Comparison of ENCODE assay signal across 3 cellular contexts in genomic region chr6:130886965-130887364, GRCh38.
TF ChIP-seq lines count a peak whose summit lies in the region.

No MANE protein-coding gene starts in this region.

TF ChIP-seq in IMR-90, 13 proteins besides CTCF, POLR2A, EP300 and RAD21:
- TF ChIP-seq ELK1 (IDR thresholded peaks at IDR 0.05; ENCODE audit: borderline replicate concordance, low read depth, low read length), result no peak
- TF ChIP-seq MAFK (IDR thresholded peaks at IDR 0.05; ENCODE audit: low read depth, low read length), result peak; percentile 97
TF ChIP-seq in IMR-90: peak in this region for 1.

TF ChIP-seq in K562, 482 proteins besides CTCF, POLR2A, EP300 and RAD21 (continues in another document):
- TF ChIP-seq ID3 (CRISPR knock-in tag; IDR thresholded peaks at IDR 0.05), result no peak
- no peak for TF ChIP-seq ID3 (tag; IDR thresholded peaks at IDR 0.05)
- TF ChIP-seq FOXA1 (IDR thresholded peaks at IDR 0.05; ENCODE audit: borderline replicate concordance), result no peak
- no peak for TF ChIP-seq RBM39 (optimal IDR thresholded peaks at IDR 0.05; ENCODE audit: low read depth, low read length)
- TF ChIP-seq USF1 (CRISPR knock-in tag; IDR thresholded peaks at IDR 0.05), result no peak
- TF ChIP-seq RBM17 (IDR thresholded peaks at IDR 0.05; ENCODE audit: borderline replicate concordance, low read depth, low read length), result no peak
- TF ChIP-seq MAFK (IDR thresholded peaks at IDR 0.05; ENCODE audit: low read length), result peak; percentile 90
- TF ChIP-seq ATF3 (IDR thresholded peaks at IDR 0.05), result no peak
- TF ChIP-seq ATF3 (CRISPR knock-in tag; conservative IDR thresholded peaks at IDR 0.05), result no peak
- TF ChIP-seq MNT (conservative IDR thresholded peaks at IDR 0.05), result no peak
- no peak for TF ChIP-seq HIVEP1 (CRISPR knock-in tag; IDR thresholded peaks at IDR 0.05)
- TF ChIP-seq ZNF507 (tag; conservative IDR thresholded peaks at IDR 0.05), result no peak
- TF ChIP-seq ZKSCAN8 (CRISPR knock-in tag; IDR thresholded peaks at IDR 0.05), result no peak
- TF ChIP-seq STAT5A (IDR thresholded peaks at IDR 0.05; ENCODE audit: borderline replicate concordance, low read length), result no peak
- no peak for TF ChIP-seq TSHZ1 (CRISPR knock-in tag; IDR thresholded peaks at IDR 0.05)
- TF ChIP-seq ZSCAN32 (CRISPR knock-in tag; IDR thresholded peaks at IDR 0.05), result no peak
- TF ChIP-seq ZBED1 (IDR thresholded peaks at IDR 0.05), result no peak
- peak; percentile 92 for TF ChIP-seq ZNF316 (IDR thresholded peaks at IDR 0.05)
- no peak for TF ChIP-seq KLF6 (CRISPR knock-in tag; IDR thresholded peaks at IDR 0.05; ENCODE audit: borderline replicate concordance)
- no peak for TF ChIP-seq ESRRA (IDR thresholded peaks at IDR 0.05; ENCODE audit: borderline replicate concordance, low read depth)
- no peak for TF ChIP-seq COPS2 (conservative IDR thresholded peaks at IDR 0.05)
- peak; percentile 82 for TF ChIP-seq MAFG (tag; conservative IDR thresholded peaks at IDR 0.05)
- no peak for TF ChIP-seq GTF2B (IDR thresholded peaks at IDR 0.05; ENCODE audit: extremely low read depth, insufficient read length)
- peak; percentile 84 for TF ChIP-seq C11orf30 (IDR thresholded peaks at IDR 0.05; ENCODE audit: low read depth)
- no peak for TF ChIP-seq HDAC3 (IDR thresholded peaks at IDR 0.05; ENCODE audit: borderline replicate concordance, partially characterized antibody)
- TF ChIP-seq CCAR2 (IDR thresholded peaks at IDR 0.05; ENCODE audit: low read depth, low read length), result no peak

TF ChIP-seq in H1, 55 proteins besides CTCF, POLR2A, EP300 and RAD21:
- TF ChIP-seq MAFK (IDR thresholded peaks at IDR 0.05; ENCODE audit: low read depth, low read length), result peak; percentile 64
- no peak for TF ChIP-seq CTBP2 (IDR thresholded peaks at IDR 0.05; ENCODE audit: borderline replicate concordance, insufficient read depth, insufficient read length, low read length)
